In the genomic region with DNA sequence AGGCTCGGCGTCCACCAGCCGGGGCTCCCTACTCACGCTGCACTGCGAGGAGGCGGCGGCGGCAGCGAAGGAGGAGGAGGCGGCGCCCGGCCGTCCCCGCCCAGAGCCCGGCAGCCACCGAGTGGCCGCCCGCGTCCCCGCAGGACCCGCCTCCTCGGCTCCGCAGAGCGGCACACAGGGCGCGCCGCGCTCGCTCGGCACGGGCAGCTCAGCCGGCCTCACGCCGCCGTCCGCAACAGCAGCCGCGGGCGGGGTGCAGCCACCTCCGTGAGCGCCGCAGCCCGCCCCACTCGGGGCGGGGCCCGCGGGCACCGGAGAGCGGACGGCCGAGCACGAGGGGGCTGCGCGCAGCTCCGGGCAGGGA, we compare ENCODE assay signal across 8 cellular contexts. TPM values are rescaled to one million over a fixed set of nuclear protein-coding genes. Genes with fewer than 3 reads are reported as not detected.
DNase-seq lines count a peak whose midpoint lies in the region; ATAC-seq and TF ChIP-seq lines count a peak whose summit lies in the region.

Gene ATP2B1 (minus strand): TSS at position 46 of the 364 bp plus-strand sequence. CDS start 52,952 bp downstream, outside the sequence.

- peaks cover 46% of the 10 kb centered on the region for H3K79me2 ChIP-seq in DND-41 (ENCODE audit: insufficient read depth, low read length)
- H3K79me2 ChIP-seq in neural progenitor cell (ENCODE audit: low read depth): peaks cover 65% of the 10 kb centered on the region

- peak within 1 kb of the TSS; percentile 97 for H3K4me3 Mint-ChIP-seq in neural progenitor cell

- ATAC-seq in DND-41 (ENCODE audit: insufficient read depth, low read depth) (peak; percentile 65), GM21717 (IDR thresholded peaks at IDR 0.05; ENCODE audit: unreplicated experiment) (peak; percentile 58)

- peaks cover 2% of the 10 kb centered on the region for H3K36me3 Mint-ChIP-seq in neural progenitor cell

- H3K4me3 ChIP-seq in DND-41 (ENCODE audit: low read depth in 1 of 2, low read length in 2 of 2): peak within 1 kb of the TSS; percentile 70 to 91
- H3K4me3 ChIP-seq in fibroblast of villous mesenchyme (ENCODE audit: low read depth, low read length): peak within 1 kb of the TSS; percentile 84
- peak within 1 kb of the TSS; percentile 98 for H3K4me3 ChIP-seq in neural progenitor cell
- H3K4me3 ChIP-seq in subcutaneous abdominal adipose tissue (ENCODE audit: low read depth in 1 of 5, low read length in 5 of 5): peak within 1 kb of the TSS; percentile 74 to 95 (median 86)

- peak within 1 kb of the TSS; percentile 98 for H3K4me2 ChIP-seq in DND-41 (ENCODE audit: insufficient read depth, low read length)
- H3K4me2 ChIP-seq in neural progenitor cell: peak within 1 kb of the TSS; percentile 94

- H3K27ac Mint-ChIP-seq in neural progenitor cell: peak within 1 kb of the TSS; percentile 91

- H3K36me3 ChIP-seq in DND-41 (ENCODE audit: insufficient read depth, low read length) (no peaks in the 10 kb centered on the region; the same call in 1 of the 2 replicates), neural progenitor cell (no peaks in the 10 kb centered on the region), subcutaneous abdominal adipose tissue (ENCODE audit: control insufficient read depth in 5 of 5, insufficient read depth in 5 of 5, low read length in 5 of 5) (no peaks in the 10 kb centered on the region)

- H3K9me3 ChIP-seq in DND-41 (ENCODE audit: insufficient read depth, low read length, severe bottlenecking) (no peaks in the 10 kb centered on the region), neural progenitor cell (ENCODE audit: low read depth) (no peaks in the 10 kb centered on the region), subcutaneous abdominal adipose tissue (ENCODE audit: control insufficient read depth in 5 of 5, low read length in 5 of 5) (no peaks in the 10 kb centered on the region)

- TF ChIP-seq POLR2A in Raji (IDR thresholded peaks at IDR 0.05; ENCODE audit: insufficient read depth, low read depth, low read length): peak; percentile 87

- no peak for TF ChIP-seq CTCF in DND-41 (IDR thresholded peaks at IDR 0.05; ENCODE audit: borderline replicate concordance, extremely low read depth, low read length, poor library complexity, severe bottlenecking)
- TF ChIP-seq CTCF in fibroblast of villous mesenchyme (IDR thresholded peaks at IDR 0.05; ENCODE audit: insufficient read depth, low read depth, low read length): no peak
- TF ChIP-seq CTCF in neural progenitor cell (IDR thresholded peaks at IDR 0.05): no peak

- DNase-seq in DND-41 (peak; percentile 77), KBM-7 (peak; percentile 85), activated gamma-delta T cell (lab: John Stamatoyannopoulos, UW) (peak; percentile 80), fibroblast of villous mesenchyme (ENCODE audit: low read depth) (peak; percentile 87), neural progenitor cell (ENCODE audit: low spot score) (peak; percentile 95)

- H3K27ac ChIP-seq in DND-41 (ENCODE audit: low read length) (peak within 1 kb of the TSS; percentile 90), neural progenitor cell (peak within 1 kb of the TSS; percentile 97), subcutaneous abdominal adipose tissue (ENCODE audit: low read depth, low read length) (peak within 1 kb of the TSS; percentile 88)

- H3K27me3 ChIP-seq in DND-41 (ENCODE audit: insufficient read depth, low read length, poor library complexity): peaks cover 15% of the 10 kb centered on the region
- H3K27me3 ChIP-seq in neural progenitor cell: peaks cover 22% of the 10 kb centered on the region
- H3K27me3 ChIP-seq in subcutaneous abdominal adipose tissue (ENCODE audit: control insufficient read depth in 5 of 5, insufficient read depth in 4 of 5, low read length in 5 of 5): no peaks in the 10 kb centered on the region

- H3K27me3 Mint-ChIP-seq in neural progenitor cell (ENCODE audit: insufficient read depth, low read depth): peaks cover 3% of the 10 kb centered on the region

- peaks cover 6% of the 10 kb centered on the region for H3K9me3 Mint-ChIP-seq in neural progenitor cell

- H3K4me1 ChIP-seq in DND-41 (ENCODE audit: insufficient read depth, low read length) (peaks cover 28% of the 10 kb centered on the region), neural progenitor cell (peaks cover 42% of the 10 kb centered on the region), subcutaneous abdominal adipose tissue (ENCODE audit: control insufficient read depth in 5 of 5, insufficient read depth in 5 of 5, low read length in 5 of 5) (peaks cover 0 to 26% (median 22%) of the 10 kb centered on the region in 5 donors)

- H2AFZ ChIP-seq in DND-41 (ENCODE audit: low read depth, low read length): peak within 1 kb of the TSS; percentile 95
- peak within 1 kb of the TSS; percentile 84 for H2AFZ ChIP-seq in neural progenitor cell (replicated peaks)

- H4K20me1 ChIP-seq in DND-41 (ENCODE audit: insufficient read depth, low read length) (peaks cover 27% of the 10 kb centered on the region), neural progenitor cell (ENCODE audit: low read depth) (peaks cover 44% of the 10 kb centered on the region)

- peaks cover 27% of the 10 kb centered on the region for H3K4me1 Mint-ChIP-seq in neural progenitor cell

- in situ Hi-C loops in KBM-7 (cut with MboI; ENCODE audit: low pct_unique_long_range_greater_than_20kb, low sequenced_read_pairs): no loop called here

- H3K9ac ChIP-seq in DND-41 (ENCODE audit: low read depth, low read length) (peak within 1 kb of the TSS; percentile 93), neural progenitor cell (peak within 1 kb of the TSS; percentile 84), subcutaneous abdominal adipose tissue (ENCODE audit: low read length in 5 of 5) (peak within 1 kb of the TSS in 4 of 5 donors; percentile 81 to 90 (median 86))

- H3F3A ChIP-seq in neural progenitor cell (ENCODE audit: low read depth): peaks cover 23% of the 10 kb centered on the region

RNA-seq across cellular contexts. Expression of gene ATP2B1, which starts in this region (rescaled TPM):
- total RNA-seq in fibroblast of villous mesenchyme (175 and 214 TPM in 2 replicates), neural progenitor cell (ENCODE audit: low replicate concordance) (97.5 and 177 TPM in 2 replicates)

Comparison
In these comparisons a context has a peak if more than half of its experiments do, and no peak if none do; other contexts are left out.
1. Peak in every context shown above with its lines: DNase-seq, ATAC-seq, H3K4me3 ChIP-seq and H3K27ac ChIP-seq.